1 cellular context compared by ENCODE assay signal in the genomic region with DNA sequence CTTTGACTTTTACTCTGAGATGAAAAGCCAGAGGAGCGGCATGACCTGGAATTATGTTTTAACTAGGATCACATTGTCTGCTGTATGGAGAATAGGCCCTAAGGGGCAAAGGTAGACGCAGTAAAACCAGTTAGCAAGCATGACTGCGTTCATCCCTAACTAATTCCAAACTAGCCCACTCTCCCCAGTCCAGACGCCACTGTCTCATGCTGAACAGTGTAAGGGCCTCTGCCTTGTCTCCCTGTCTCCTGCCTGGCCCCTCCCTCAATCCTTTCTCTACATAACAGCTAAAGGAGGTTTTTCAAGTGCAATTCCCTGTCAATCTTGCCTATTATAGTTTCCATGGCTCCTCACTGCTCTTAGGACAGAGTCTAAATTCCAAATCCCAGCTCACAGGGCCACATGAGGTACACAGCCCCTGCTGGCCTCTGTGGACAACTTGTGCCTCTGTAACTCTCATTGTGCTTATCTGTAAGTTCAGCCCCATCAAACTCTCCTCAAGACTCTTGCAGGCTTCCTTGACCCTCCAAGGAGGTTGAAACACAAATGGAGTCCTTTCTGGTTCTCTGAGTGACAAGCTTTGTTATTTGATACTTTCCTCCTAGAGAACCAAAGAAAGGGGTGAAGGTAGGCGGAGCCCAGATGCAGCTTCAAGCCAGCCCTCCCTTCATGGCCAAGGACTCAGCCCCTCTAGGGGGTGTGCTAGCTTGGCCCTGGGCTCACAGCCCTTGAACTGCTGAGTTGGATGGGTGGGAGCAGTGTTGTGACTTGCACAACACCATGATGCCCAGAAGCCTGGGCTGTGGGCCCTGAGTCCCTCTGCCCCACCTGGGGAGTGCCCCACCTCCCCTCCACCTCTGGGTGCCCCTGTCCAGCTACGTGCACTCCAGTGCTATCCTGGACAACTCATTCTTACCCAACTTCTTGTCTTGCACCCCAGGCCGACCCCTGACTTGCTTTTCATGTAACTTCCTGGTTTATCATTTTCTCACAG.
TF ChIP-seq lines count a peak whose summit lies in the region.

No MANE protein-coding gene starts in this region.

TF ChIP-seq in liver, 16 proteins besides CTCF, POLR2A, EP300 and RAD21 (continued from another document):
- TF ChIP-seq, protein P1, sequence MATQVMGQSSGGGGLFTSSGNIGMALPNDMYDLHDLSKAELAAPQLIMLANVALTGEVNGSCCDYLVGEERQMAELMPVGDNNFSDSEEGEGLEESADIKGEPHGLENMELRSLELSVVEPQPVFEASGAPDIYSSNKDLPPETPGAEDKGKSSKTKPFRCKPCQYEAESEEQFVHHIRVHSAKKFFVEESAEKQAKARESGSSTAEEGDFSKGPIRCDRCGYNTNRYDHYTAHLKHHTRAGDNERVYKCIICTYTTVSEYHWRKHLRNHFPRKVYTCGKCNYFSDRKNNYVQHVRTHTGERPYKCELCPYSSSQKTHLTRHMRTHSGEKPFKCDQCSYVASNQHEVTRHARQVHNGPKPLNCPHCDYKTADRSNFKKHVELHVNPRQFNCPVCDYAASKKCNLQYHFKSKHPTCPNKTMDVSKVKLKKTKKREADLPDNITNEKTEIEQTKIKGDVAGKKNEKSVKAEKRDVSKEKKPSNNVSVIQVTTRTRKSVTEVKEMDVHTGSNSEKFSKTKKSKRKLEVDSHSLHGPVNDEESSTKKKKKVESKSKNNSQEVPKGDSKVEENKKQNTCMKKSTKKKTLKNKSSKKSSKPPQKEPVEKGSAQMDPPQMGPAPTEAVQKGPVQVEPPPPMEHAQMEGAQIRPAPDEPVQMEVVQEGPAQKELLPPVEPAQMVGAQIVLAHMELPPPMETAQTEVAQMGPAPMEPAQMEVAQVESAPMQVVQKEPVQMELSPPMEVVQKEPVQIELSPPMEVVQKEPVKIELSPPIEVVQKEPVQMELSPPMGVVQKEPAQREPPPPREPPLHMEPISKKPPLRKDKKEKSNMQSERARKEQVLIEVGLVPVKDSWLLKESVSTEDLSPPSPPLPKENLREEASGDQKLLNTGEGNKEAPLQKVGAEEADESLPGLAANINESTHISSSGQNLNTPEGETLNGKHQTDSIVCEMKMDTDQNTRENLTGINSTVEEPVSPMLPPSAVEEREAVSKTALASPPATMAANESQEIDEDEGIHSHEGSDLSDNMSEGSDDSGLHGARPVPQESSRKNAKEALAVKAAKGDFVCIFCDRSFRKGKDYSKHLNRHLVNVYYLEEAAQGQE (IDR thresholded peaks at IDR 0.05) = no peak
